ENCODE assay signal across 16 cellular contexts in genomic region chr15:61335998-61336648, GRCh38.
"Had no signal": no experiment of that assay in that cellular context is flagged by ENCODE, and none has a peak within 500 bp of the region (broad histone marks: within the 10 kb centered on the region; RNA-seq: fewer than 3 reads in every experiment).

No MANE protein-coding gene starts in this region.

- DNase-seq: activated CD4-positive, alpha-beta T cell treated with anti-CD3 and anti-CD28 coated beads, Interleukin-2, amount 10 ng/mL, durations not matched to agents 7 days and 5 days; activated CD4-positive, CD25-positive, alpha-beta regulatory T cell; activated naive CD4-positive, alpha-beta T cell treated with anti-CD3 and anti-CD28 coated beads, Interleukin-2, amount 10 ng/mL, durations not matched to agents 7 days and 5 days; activated T-cell treated with anti-CD3 and anti-CD28 coated beads for 4 hours; cortex of kidney; effector CD8-positive, alpha-beta T cell; gastrocnemius medialis; kidney glomerular epithelial cell; mammary epithelial cell; nucleus accumbens; sigmoid colon; stimulated activated CD4-positive, alpha-beta T cell treated with anti-CD3 and anti-CD28 coated beads, Interleukin-2, amount 100 ng/mL, for 48 hours; stimulated activated naive CD4-positive, alpha-beta T cell treated with Interleukin-2 at 50 U/mL for 16 hours; T-helper 17 cell had no signal

- ATAC-seq: activated T-helper 17 cell treated with anti-CD3 and anti-CD28 coated beads, Interleukin-2, amount 50 U/mL, for 72 hours; gastrocnemius medialis; natural killer cell treated with Interleukin-12 subunit alpha and Interleukin-12 subunit beta and Interleukin-15 and Interleukin-18, amount 100 ng/mL, for 72 hours; T-helper 17 cell had no signal
